ENCODE assay signal across 16 cellular contexts in the genomic region with DNA sequence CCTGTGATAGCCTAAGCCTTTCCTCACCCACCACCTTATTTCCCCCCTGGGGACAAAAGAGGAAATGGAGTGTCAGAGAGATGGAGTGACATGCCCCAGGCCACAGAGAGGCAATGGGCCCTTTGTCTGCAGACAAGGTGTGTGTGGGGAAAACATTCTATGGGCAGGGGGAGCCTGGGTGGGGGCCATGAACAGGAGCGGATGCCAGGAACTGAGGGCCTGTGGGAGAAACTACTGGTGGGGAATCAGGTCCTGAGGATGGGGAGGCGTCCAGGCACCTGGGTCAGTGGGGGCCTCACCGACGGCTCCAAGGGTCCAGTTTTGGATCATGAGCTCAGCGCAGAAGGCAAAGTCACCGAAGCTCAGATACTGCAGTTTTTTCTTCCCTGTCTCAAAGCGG. TPM values are rescaled to one million over a fixed set of nuclear protein-coding genes. Genes with fewer than 3 reads are reported as not detected.
DNase-seq lines count a peak whose midpoint lies in the region; ATAC-seq and TF ChIP-seq lines count a peak whose summit lies in the region.
"Had no signal": no experiment of that assay in that cellular context is flagged by ENCODE, and none has a peak within 500 bp of the region (broad histone marks: within the 10 kb centered on the region; RNA-seq: fewer than 3 reads in every experiment).

No MANE protein-coding gene starts in this region.

- in situ Hi-C loops in GM23248 (cut with MboI) = loop anchor here (10.0 kb wide), 1 partner anchor 100 kb away; no protein-coding TSS in a partner anchor

- TF ChIP-seq POLR2A in vagina (IDR thresholded peaks at IDR 0.05) = no peak

- H3K36me3 Mint-ChIP-seq in activated naive CD4-positive, alpha-beta T cell treated with anti-CD3 and anti-CD28 coated beads, Interleukin-2, amount 10 ng/mL, durations not matched to agents 7 days and 5 days = peaks cover 35% of the 10 kb centered on the region
- H3K36me3 Mint-ChIP-seq in activated naive CD4-positive, alpha-beta T cell treated with anti-CD3 and anti-CD28 coated beads, Interleukin-2, amount 50 U/mL, for 72 hours = peaks cover 12 to 15% of the 10 kb centered on the region in 2 donors
- H3K36me3 Mint-ChIP-seq in activated B cell treated with CpG ODN at 0.5 μM for 24 hours (ENCODE audit: low read depth) = peaks cover 49% of the 10 kb centered on the region

- H3K4me3 Mint-ChIP-seq in activated naive CD4-positive, alpha-beta T cell treated with anti-CD3 and anti-CD28 coated beads, Interleukin-2, amount 10 ng/mL, durations not matched to agents 7 days and 5 days = no peak overlapping the region
- no peak overlapping the region for H3K4me3 Mint-ChIP-seq in activated B cell treated with CpG ODN at 0.5 μM for 24 hours
- H3K4me3 Mint-ChIP-seq: activated CD4-positive, alpha-beta T cell treated with anti-CD3 and anti-CD28 coated beads, Interleukin-2, amount 10 ng/mL, durations not matched to agents 7 days and 5 days; activated naive CD4-positive, alpha-beta T cell treated with anti-CD3 and anti-CD28 coated beads for 36 hours; endodermal cell; stimulated activated naive CD8-positive, alpha-beta T cell treated with anti-CD3 and anti-CD28 coated beads, Interleukin-15, Interleukin-2, amounts not matched to agents 100 ng/mL and 50 ng/mL, for 24 hours had no signal

- H2AK5ac ChIP-seq in mesenchymal stem cell (ENCODE audit: low read length, severe bottlenecking) = no peak overlapping the region

- H2BK15ac ChIP-seq in mesenchymal stem cell (ENCODE audit: low read depth, poor library complexity, severe bottlenecking) = no peak overlapping the region

- peaks cover 72% of the 10 kb centered on the region for H3K4me1 Mint-ChIP-seq in activated naive CD4-positive, alpha-beta T cell treated with anti-CD3 and anti-CD28 coated beads, Interleukin-2, amount 10 ng/mL, durations not matched to agents 7 days and 5 days
- peaks cover 58% of the 10 kb centered on the region for H3K4me1 Mint-ChIP-seq in activated B cell treated with CpG ODN at 0.5 μM for 24 hours

- H2BK120ac ChIP-seq in mesenchymal stem cell (ENCODE audit: low read depth, low read length) = no peak overlapping the region

- peak overlapping the region; percentile 58 for H3K27ac Mint-ChIP-seq in activated naive CD4-positive, alpha-beta T cell treated with anti-CD3 and anti-CD28 coated beads, Interleukin-2, amount 10 ng/mL, durations not matched to agents 7 days and 5 days
- peak overlapping the region in 1 of 2 donors; percentile 65 for H3K27ac Mint-ChIP-seq in activated naive CD4-positive, alpha-beta T cell treated with anti-CD3 and anti-CD28 coated beads, Interleukin-2, amount 50 U/mL, for 72 hours
- H3K27ac Mint-ChIP-seq in activated B cell treated with CpG ODN at 0.5 μM for 24 hours = peak overlapping the region; percentile 69
- H3K27ac Mint-ChIP-seq: endodermal cell; stimulated activated naive CD8-positive, alpha-beta T cell treated with anti-CD3 and anti-CD28 coated beads, Interleukin-15, Interleukin-2, amounts not matched to agents 100 ng/mL and 50 ng/mL, for 24 hours had no signal

- peaks cover 48% of the 10 kb centered on the region for H3K79me2 ChIP-seq in GM23248 (ENCODE audit: insufficient read depth)

- H3K23ac ChIP-seq in mesenchymal stem cell (ENCODE audit: low read length in 2 of 2) = no peak overlapping the region

- H3K9me3 ChIP-seq in mesenchymal stem cell (ENCODE audit: control insufficient read depth, low read length) (no peaks in the 10 kb centered on the region), vagina (no peaks in the 10 kb centered on the region), GM23248 (ENCODE audit: low read depth) (no peaks in the 10 kb centered on the region)
- H3K9me3 ChIP-seq: heart left ventricle, pancreas had no signal

- H3K79me1 ChIP-seq in mesenchymal stem cell (replicated peaks; ENCODE audit: low read length, poor library complexity, severe bottlenecking) = peaks cover 28% of the 10 kb centered on the region

- no peak for DNase-seq in activated naive CD4-positive, alpha-beta T cell treated with anti-CD3 and anti-CD28 coated beads, Interleukin-2, amount 10 ng/mL, durations not matched to agents 7 days and 5 days
- DNase-seq in activated naive CD4-positive, alpha-beta T cell treated with anti-CD3 and anti-CD28 coated beads, Interleukin-2, amount 50 U/mL, for 72 hours (ENCODE audit: low spot score in 2 of 2) = no peak
- no peak for DNase-seq in activated B cell treated with CpG ODN at 0.5 μM for 24 hours
- no peak for DNase-seq in mesenchymal stem cell
- DNase-seq in vagina (ENCODE audit: extremely low spot score in 2 of 2) = no peak
- no peak for DNase-seq in GM23248
- DNase-seq in GM10266 (ENCODE audit: extremely low spot score) = no peak
- DNase-seq: DMS79 had no signal

- WGBS in mesenchymal stem cell = 96% methylated on average over 7 of the region's 7 CpGs
- WGBS in GM23248 (ENCODE audit: low coverage in 1 of 2, low lambda C conversion rate in 2 of 2, missing lambda C conversion rate in 2 of 2), 2 experiments = 95% methylated on average over 7 of the region's 7 CpGs

- CTCF ChIA-PET in activated naive CD4-positive, alpha-beta T cell treated with anti-CD3 and anti-CD28 coated beads, Interleukin-2, amount 10 ng/mL, durations not matched to agents 7 days and 5 days (lab: Charles Lee) = interaction anchor here (0.8 to 10.9 kb wide), 33 partner anchors 8 to 173 kb away, joined by 3 to 142 read pairs (median 7); a partner anchor contains a TSS
- CTCF ChIA-PET in activated B cell treated with CpG ODN at 0.5 μM for 24 hours (lab: Charles Lee) = interaction anchor here (0.6 to 4.0 kb wide), 40 partner anchors 9 to 343 kb away, joined by 3 to 67 read pairs (median 6); a partner anchor contains a TSS

- H3K14ac ChIP-seq in mesenchymal stem cell (ENCODE audit: low read length in 2 of 2) = no peak overlapping the region

- H3K4me3 ChIP-seq in mesenchymal stem cell (ENCODE audit: insufficient read depth in 1 of 2, low read depth in 1 of 2, low read length in 2 of 2) (no peak overlapping the region), vagina (no peak overlapping the region), GM23248 (no peak overlapping the region)
- H3K4me3 ChIP-seq: heart left ventricle, pancreas had no signal

- H3K4me2 ChIP-seq in mesenchymal stem cell (ENCODE audit: low read length, poor library complexity, severe bottlenecking) (no peak overlapping the region), GM23248 (ENCODE audit: unreplicated experiment) (no peak overlapping the region)

- H3K4me1 ChIP-seq in mesenchymal stem cell (ENCODE audit: control insufficient read depth, insufficient read depth, low read depth, low read length) (peaks cover 18% of the 10 kb centered on the region), vagina (peaks cover 46% of the 10 kb centered on the region), GM23248 (ENCODE audit: insufficient read depth) (peaks cover 23% of the 10 kb centered on the region)

- intact Hi-C loops in activated B cell treated with CpG ODN at 0.5 μM for 24 hours (cut with micrococcal nuclease) (loop anchor here (10.0 kb wide), 1 partner anchor 250 kb away; no protein-coding TSS in a partner anchor), vagina (cut with DNase I) (loop anchor here (5.0 kb wide), 2 partner anchors 102 to 117 kb away; a partner anchor contains a TSS)

- peaks cover 38% of the 10 kb centered on the region for H3F3A ChIP-seq in GM23248 (ENCODE audit: insufficient read depth)

- H4K20me1 ChIP-seq in GM23248 (ENCODE audit: insufficient read depth) = no peaks in the 10 kb centered on the region

- H3K18ac ChIP-seq in mesenchymal stem cell (ENCODE audit: low read depth in 1 of 2, low read length in 2 of 2) = no peak overlapping the region

- H2AFZ ChIP-seq in mesenchymal stem cell (ENCODE audit: low read depth, low read length) (no peak overlapping the region), GM23248 (no peak overlapping the region)

- H3K9ac ChIP-seq in mesenchymal stem cell (ENCODE audit: low read length) (peak overlapping the region; percentile 14), GM23248 (no peak overlapping the region)

- no peak overlapping the region for H3K4ac ChIP-seq in mesenchymal stem cell (ENCODE audit: low read depth in 1 of 2, low read length in 2 of 2)

- no peak for TF ChIP-seq CTCF in activated B cell treated with CpG ODN at 0.5 μM for 24 hours (IDR thresholded peaks at IDR 0.05)
- no peak for TF ChIP-seq CTCF in vagina (IDR thresholded peaks at IDR 0.05)
- no peak for TF ChIP-seq CTCF in GM10266 (IDR thresholded peaks at IDR 0.05; ENCODE audit: control insufficient read depth, insufficient read depth, low read depth, missing control alignments)

- no peak for ATAC-seq in activated naive CD4-positive, alpha-beta T cell treated with anti-CD3 and anti-CD28 coated beads, Interleukin-2, amount 50 U/mL, for 72 hours
- ATAC-seq in activated B cell treated with CpG ODN at 0.5 μM for 24 hours (ENCODE audit: low read depth) (no peak), GM18502 (IDR thresholded peaks at IDR 0.05; ENCODE audit: poor library complexity, unreplicated experiment) (no peak)
- ATAC-seq: sciatic nerve had no signal

- H3K27me3 Mint-ChIP-seq in activated naive CD4-positive, alpha-beta T cell treated with anti-CD3 and anti-CD28 coated beads, Interleukin-2, amount 10 ng/mL, durations not matched to agents 7 days and 5 days = no peaks in the 10 kb centered on the region
- no peaks in the 10 kb centered on the region for H3K27me3 Mint-ChIP-seq in activated B cell treated with CpG ODN at 0.5 μM for 24 hours
- H3K27me3 Mint-ChIP-seq: activated CD4-positive, alpha-beta T cell treated with anti-CD3 and anti-CD28 coated beads, Interleukin-2, amount 10 ng/mL, durations not matched to agents 7 days and 5 days; stimulated activated naive CD8-positive, alpha-beta T cell treated with anti-CD3 and anti-CD28 coated beads, Interleukin-15, Interleukin-2, amounts not matched to agents 100 ng/mL and 50 ng/mL, for 24 hours had no signal

- no peak overlapping the region for H3K27ac ChIP-seq in mesenchymal stem cell (ENCODE audit: low read length, poor library complexity, severe bottlenecking)
- peak overlapping the region; percentile 33 for H3K27ac ChIP-seq in vagina
- H3K27ac ChIP-seq in GM23248 = no peak overlapping the region
- H3K27ac ChIP-seq: pancreas had no signal

- H2BK5ac ChIP-seq in mesenchymal stem cell (ENCODE audit: low read depth, low read length, poor library complexity, severe bottlenecking) = no peak overlapping the region

- no peaks in the 10 kb centered on the region for H3K9me2 ChIP-seq in GM23248 (ENCODE audit: insufficient read depth)

- H3K36me3 ChIP-seq in mesenchymal stem cell (ENCODE audit: control insufficient read depth in 1 of 2, insufficient read depth in 2 of 2, low read depth in 1 of 2, low read length in 2 of 2) (peaks cover 51 to 56% of the 10 kb centered on the region in 2 experiments), vagina (peaks cover 0 to 37% of the 10 kb centered on the region in 2 donors), GM23248 (ENCODE audit: low read depth) (peaks cover 14% of the 10 kb centered on the region; the same call in 1 of the 2 replicates)

- H3K9me3 Mint-ChIP-seq in activated naive CD4-positive, alpha-beta T cell treated with anti-CD3 and anti-CD28 coated beads, Interleukin-2, amount 10 ng/mL, durations not matched to agents 7 days and 5 days = no peaks in the 10 kb centered on the region
- no peaks in the 10 kb centered on the region for H3K9me3 Mint-ChIP-seq in activated naive CD4-positive, alpha-beta T cell treated with anti-CD3 and anti-CD28 coated beads, Interleukin-2, amount 50 U/mL, for 72 hours
- H3K9me3 Mint-ChIP-seq in activated B cell treated with CpG ODN at 0.5 μM for 24 hours = no peaks in the 10 kb centered on the region
- H3K9me3 Mint-ChIP-seq: activated CD4-positive, alpha-beta T cell treated with anti-CD3 and anti-CD28 coated beads, Interleukin-2, amount 10 ng/mL, durations not matched to agents 7 days and 5 days; activated naive CD4-positive, alpha-beta T cell treated with anti-CD3 and anti-CD28 coated beads for 36 hours; endodermal cell; stimulated activated naive CD8-positive, alpha-beta T cell treated with anti-CD3 and anti-CD28 coated beads, Interleukin-15, Interleukin-2, amounts not matched to agents 100 ng/mL and 50 ng/mL, for 24 hours had no signal

- H4K8ac ChIP-seq in mesenchymal stem cell (ENCODE audit: low read length) = peak overlapping the region; percentile 47

- H3K27me3 ChIP-seq in mesenchymal stem cell (ENCODE audit: control insufficient read depth in 1 of 2, insufficient read depth in 1 of 2, low read length in 2 of 2) (no peaks in the 10 kb centered on the region), vagina (no peaks in the 10 kb centered on the region), GM23248 (replicated peaks; ENCODE audit: insufficient read depth) (no peaks in the 10 kb centered on the region)
- H3K27me3 ChIP-seq: heart left ventricle, pancreas had no signal

- H2BK12ac ChIP-seq in mesenchymal stem cell (ENCODE audit: low read length in 2 of 2) = no peak overlapping the region

- POLR2A ChIA-PET in activated B cell treated with CpG ODN at 0.5 μM for 24 hours (lab: Charles Lee) = interaction anchor here (0.6 to 11.8 kb wide), 16 partner anchors 9 to 360 kb away, joined by 3 to 340 read pairs (median 6); a partner anchor contains a TSS

- H4K91ac ChIP-seq in mesenchymal stem cell (ENCODE audit: low read length) = peak overlapping the region; percentile 11

RNA-seq across cellular contexts. Expression of a gene that starts 3.0 kb away (rescaled TPM):
- 100 to 1,000 TPM in 1 of 2 donors, 10 to 100 TPM in 1; 69.4 to 101 TPM for total RNA-seq in activated naive CD4-positive, alpha-beta T cell treated with anti-CD3 and anti-CD28 coated beads, Interleukin-2, amount 50 U/mL, for 72 hours
- total RNA-seq in activated B cell treated with CpG ODN at 0.5 μM for 24 hours (74.5 and 76.5 TPM in 2 replicates), vagina (78.6 TPM)
- polyA plus RNA-seq in mesenchymal stem cell (2013, experiment 1 of 2) = 105 TPM
- 106 TPM for polyA plus RNA-seq in mesenchymal stem cell (2013, experiment 2 of 2)
- total RNA-seq in GM23248 (2014; rRNA removed; shearing (Covaris generic)) = 201 and 220 TPM in 2 replicates
- polyA plus RNA-seq in GM23248 (2016; fragmentation: Nextera tagmentation; extraction: Ambion mirVana) = 200 and 203 TPM in 2 replicates

RNA-seq across cellular contexts. Expression of a gene that starts 5.2 kb away (rescaled TPM):
- total RNA-seq in activated naive CD4-positive, alpha-beta T cell treated with anti-CD3 and anti-CD28 coated beads, Interleukin-2, amount 50 U/mL, for 72 hours = 10 to 100 TPM; 29.4 to 37.2 TPM
- total RNA-seq in activated B cell treated with CpG ODN at 0.5 μM for 24 hours = 21.6 and 23.4 TPM in 2 replicates
- polyA plus RNA-seq in mesenchymal stem cell (2013, experiment 1 of 2) = 16.4 TPM
- polyA plus RNA-seq in mesenchymal stem cell (2013, experiment 2 of 2) = 16.3 TPM
- total RNA-seq in vagina = 76.4 TPM
- 95.1 and 143 TPM in 2 replicates for total RNA-seq in GM23248 (2014; rRNA removed; shearing (Covaris generic))
- 116 and 118 TPM in 2 replicates for polyA plus RNA-seq in GM23248 (2016; fragmentation: Nextera tagmentation; extraction: Ambion mirVana)

RNA-seq across cellular contexts. Expression of a gene that starts 5.6 kb away (rescaled TPM):
- 10 to 100 TPM in 1 of 2 donors, 1 to 10 TPM in 1; 2.2 to 16.8 TPM for total RNA-seq in activated naive CD4-positive, alpha-beta T cell treated with anti-CD3 and anti-CD28 coated beads, Interleukin-2, amount 50 U/mL, for 72 hours
- total RNA-seq in activated B cell treated with CpG ODN at 0.5 μM for 24 hours (0.59 and 0.93 TPM in 2 replicates), vagina (0.74 TPM)
- polyA plus RNA-seq in mesenchymal stem cell (2013, experiment 1 of 2) = 0.11 TPM
- polyA plus RNA-seq in mesenchymal stem cell (2013, experiment 2 of 2) = not detected
- total RNA-seq in GM23248 (2014; rRNA removed; shearing (Covaris generic)) = 1.1 TPM in 1 of 2 replicates, not detected in the other
- polyA plus RNA-seq in GM23248 (2016; fragmentation: Nextera tagmentation; extraction: Ambion mirVana) = 0.23 and 0.51 TPM in 2 replicates
- total RNA-seq: endodermal cell had no signal

RNA-seq across cellular contexts. Expression of a gene that starts 12.6 kb away (rescaled TPM):
- total RNA-seq in activated naive CD4-positive, alpha-beta T cell treated with anti-CD3 and anti-CD28 coated beads, Interleukin-2, amount 50 U/mL, for 72 hours = 10 to 100 TPM; 15.2 to 41.8 TPM
- total RNA-seq in activated B cell treated with CpG ODN at 0.5 μM for 24 hours (3.8 and 6.3 TPM in 2 replicates), vagina (57.9 TPM)
- 306 TPM for polyA plus RNA-seq in mesenchymal stem cell (2013, experiment 1 of 2)
- 314 TPM for polyA plus RNA-seq in mesenchymal stem cell (2013, experiment 2 of 2)
- 308 and 328 TPM in 2 replicates for total RNA-seq in GM23248 (2014; rRNA removed; shearing (Covaris generic))
- polyA plus RNA-seq in GM23248 (2016; fragmentation: Nextera tagmentation; extraction: Ambion mirVana) = 520 and 545 TPM in 2 replicates

RNA-seq across cellular contexts. Expression of a gene that starts 15.0 kb away (rescaled TPM):
- total RNA-seq in activated naive CD4-positive, alpha-beta T cell treated with anti-CD3 and anti-CD28 coated beads, Interleukin-2, amount 50 U/mL, for 72 hours = 1 to 10 TPM; 7.4 to 9.5 TPM
- 1.0 and 1.4 TPM in 2 replicates for total RNA-seq in activated B cell treated with CpG ODN at 0.5 μM for 24 hours
- 40.2 TPM for polyA plus RNA-seq in mesenchymal stem cell (2013, experiment 1 of 2)
- 38.9 TPM for polyA plus RNA-seq in mesenchymal stem cell (2013, experiment 2 of 2)
- 20.9 TPM for total RNA-seq in vagina
- 80.6 and 88.9 TPM in 2 replicates for total RNA-seq in GM23248 (2014; rRNA removed; shearing (Covaris generic))
- 104 and 105 TPM in 2 replicates for polyA plus RNA-seq in GM23248 (2016; fragmentation: Nextera tagmentation; extraction: Ambion mirVana)
